ENCODE assay signal across 12 cellular contexts in the genomic region with DNA sequence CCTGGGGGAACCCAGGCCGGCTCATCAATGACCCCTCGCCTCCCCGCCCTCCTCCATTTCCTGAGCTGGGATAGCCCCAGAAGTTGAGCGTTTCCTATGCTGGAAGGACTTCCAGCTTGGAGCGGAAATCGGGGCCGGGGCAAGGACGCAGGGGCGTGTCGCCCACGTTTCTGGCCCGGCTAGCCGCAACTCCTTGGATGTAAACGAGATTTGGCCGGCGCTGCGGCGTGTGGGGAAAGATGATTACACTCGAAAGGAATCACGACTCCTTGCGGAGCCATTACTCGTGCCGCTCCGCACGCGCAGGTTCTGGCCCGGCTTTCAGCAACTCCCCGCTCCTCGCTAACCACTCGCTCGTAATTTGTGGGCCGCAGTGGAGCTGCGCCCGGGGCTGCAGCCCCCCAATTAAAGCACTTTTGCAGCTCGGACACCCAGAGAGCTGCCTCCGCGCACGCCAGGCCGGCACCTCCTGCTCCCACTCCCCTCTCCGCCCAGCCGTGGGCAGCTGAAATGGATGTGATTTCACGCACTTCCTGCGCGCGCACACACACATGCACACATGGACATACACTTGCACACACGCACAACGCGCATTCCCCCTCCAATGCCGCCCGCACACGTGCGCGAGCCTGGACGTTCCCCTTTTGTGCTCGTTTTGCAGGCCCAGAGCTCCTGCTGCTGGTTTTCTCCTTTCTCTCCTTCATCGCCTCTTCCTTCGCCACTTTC. TPM values are rescaled to one million over a fixed set of nuclear protein-coding genes. Genes with fewer than 3 reads are reported as not detected.
A peak's percentile ranks its signal among the peaks of the same experiment; 100 is the strongest.
DNase-seq lines count a peak whose midpoint lies in the region; ATAC-seq lines count a peak whose summit lies in the region.
"Had no signal": no experiment of that assay in that cellular context is flagged by ENCODE, and none has a peak within 500 bp of the region (broad histone marks: within the 10 kb centered on the region; RNA-seq: fewer than 3 reads in every experiment).

No MANE protein-coding gene starts in this region.

- peaks cover 18% of the 10 kb centered on the region for H3K4me1 ChIP-seq in skeletal muscle satellite cell (ENCODE audit: control insufficient read depth, insufficient read depth, low read length)

- CTCF ChIA-PET in activated CD4-positive, alpha-beta T cell treated with anti-CD3 and anti-CD28 coated beads for 36 hours (lab: Charles Lee): no interaction called here

- no peak overlapping the region for H3K27ac Mint-ChIP-seq in activated CD4-positive, alpha-beta T cell treated with anti-CD3 and anti-CD28 coated beads for 36 hours
- H3K27ac Mint-ChIP-seq in activated T-cell treated with anti-CD3 and anti-CD28 coated beads, Interleukin-2, amount 50 U/mL, for 72 hours: no peak overlapping the region

- peaks cover 28% of the 10 kb centered on the region for H3K4me1 Mint-ChIP-seq in activated CD4-positive, alpha-beta T cell treated with anti-CD3 and anti-CD28 coated beads for 36 hours
- H3K4me1 Mint-ChIP-seq in activated T-cell treated with anti-CD3 and anti-CD28 coated beads, Interleukin-2, amount 50 U/mL, for 72 hours (ENCODE audit: low read depth): peaks cover 24% of the 10 kb centered on the region

- H3K9me3 Mint-ChIP-seq in activated CD4-positive, alpha-beta T cell treated with anti-CD3 and anti-CD28 coated beads for 36 hours (ENCODE audit: low read depth): no peaks in the 10 kb centered on the region
- no peaks in the 10 kb centered on the region for H3K9me3 Mint-ChIP-seq in activated T-cell treated with anti-CD3 and anti-CD28 coated beads, Interleukin-2, amount 50 U/mL, for 72 hours

- ATAC-seq in activated CD4-positive, alpha-beta T cell treated with anti-CD3 and anti-CD28 coated beads for 36 hours: no peak
- ATAC-seq in activated T-cell treated with anti-CD3 and anti-CD28 coated beads, Interleukin-2, amount 50 U/mL, for 72 hours (replicated peaks in 1 of 2): no peak
- ATAC-seq in GM21528 (IDR thresholded peaks at IDR 0.05; ENCODE audit: low FRiP score, unreplicated experiment) (no peak), GM18517 (IDR thresholded peaks at IDR 0.05; ENCODE audit: unreplicated experiment) (no peak)

- peak overlapping the region; percentile 70 for H3K4me3 ChIP-seq in iPS-18c (ENCODE audit: insufficient read depth, low read depth, low read length)
- H3K4me3 ChIP-seq in skeletal muscle satellite cell (ENCODE audit: low read length): peak overlapping the region; percentile 49

- peak overlapping the region; percentile 70 for H3K4me2 ChIP-seq in skeletal muscle satellite cell (ENCODE audit: low read length)

- DNase-seq in activated CD4-positive, alpha-beta T cell treated with anti-CD3 and anti-CD28 coated beads for 36 hours: peak; percentile 19
- no peak for DNase-seq in activated CD4-positive, alpha-beta T cell treated with anti-CD3 and anti-CD28 coated beads for 4 hours
- no peak for DNase-seq in activated T-cell treated with anti-CD3 and anti-CD28 coated beads, Interleukin-2, amount 50 U/mL, for 72 hours
- no peak for DNase-seq in NCI-H187 (lab: John Stamatoyannopoulos, UW)
- DNase-seq: activated gamma-delta T cell treated with Interleukin-2 at 50 U/mL for 16 hours, AML-193, midbrain, RPMI8226 had no signal

- H3K4me3 Mint-ChIP-seq in activated CD4-positive, alpha-beta T cell treated with anti-CD3 and anti-CD28 coated beads for 36 hours: no peak overlapping the region
- H3K4me3 Mint-ChIP-seq in activated T-cell treated with anti-CD3 and anti-CD28 coated beads, Interleukin-2, amount 50 U/mL, for 72 hours: peak overlapping the region; percentile 70 to 77

- H3K36me3 Mint-ChIP-seq in activated CD4-positive, alpha-beta T cell treated with anti-CD3 and anti-CD28 coated beads for 36 hours (ENCODE audit: low read depth): no peaks in the 10 kb centered on the region
- H3K36me3 Mint-ChIP-seq in activated T-cell treated with anti-CD3 and anti-CD28 coated beads, Interleukin-2, amount 50 U/mL, for 72 hours (ENCODE audit: insufficient read depth in 2 of 2): peaks cover 0 to 6% of the 10 kb centered on the region in 2 donors

- H3K9me3 ChIP-seq in iPS-18c (ENCODE audit: control insufficient read depth, insufficient read depth, low read length): no peaks in the 10 kb centered on the region
- H3K9me3 ChIP-seq in skeletal muscle satellite cell (replicated peaks; ENCODE audit: low read length): no peaks in the 10 kb centered on the region

- H3K36me3 ChIP-seq in skeletal muscle satellite cell (ENCODE audit: insufficient read depth, low read length): no peaks in the 10 kb centered on the region

- peaks cover 96% of the 10 kb centered on the region for H3K27me3 ChIP-seq in skeletal muscle satellite cell (ENCODE audit: control insufficient read depth, insufficient read depth, low read length)

- H3K27me3 Mint-ChIP-seq in activated CD4-positive, alpha-beta T cell treated with anti-CD3 and anti-CD28 coated beads for 36 hours: peaks cover 74% of the 10 kb centered on the region
- H3K27me3 Mint-ChIP-seq in activated T-cell treated with anti-CD3 and anti-CD28 coated beads, Interleukin-2, amount 50 U/mL, for 72 hours (ENCODE audit: low read depth): peaks cover 90% of the 10 kb centered on the region

- POLR2A ChIA-PET in activated CD4-positive, alpha-beta T cell treated with anti-CD3 and anti-CD28 coated beads for 36 hours (lab: Charles Lee): no interaction called here

- intact Hi-C loops in activated CD4-positive, alpha-beta T cell treated with anti-CD3 and anti-CD28 coated beads for 36 hours (cut with DNase I, micrococcal nuclease): loop anchor here (5.0 kb wide), 2 partner anchors 36 to 299 kb away; no protein-coding TSS in a partner anchor

- no peak overlapping the region for H3K9ac ChIP-seq in skeletal muscle satellite cell (ENCODE audit: low read depth, low read length)

RNA-seq across cellular contexts. Expression of a gene that starts 15.7 kb away (rescaled TPM):
- not detected for total RNA-seq in activated CD4-positive, alpha-beta T cell treated with anti-CD3 and anti-CD28 coated beads for 36 hours
- not detected for total RNA-seq in activated T-cell treated with anti-CD3 and anti-CD28 coated beads, Interleukin-2, amount 50 U/mL, for 72 hours
- not detected in 2 replicates for total RNA-seq in skeletal muscle satellite cell (2012; rRNA removed)

RNA-seq across cellular contexts. Expression of a gene that starts 25.7 kb away (rescaled TPM):
- total RNA-seq in activated CD4-positive, alpha-beta T cell treated with anti-CD3 and anti-CD28 coated beads for 36 hours: not detected
- total RNA-seq in activated T-cell treated with anti-CD3 and anti-CD28 coated beads, Interleukin-2, amount 50 U/mL, for 72 hours: under 1 TPM in 1 of 2 donors, not detected in 1; 0.25 TPM
- not detected in 2 replicates for total RNA-seq in skeletal muscle satellite cell (2012; rRNA removed)
